In genomic region chr7:23758839-23759238, GRCh38 we compare ENCODE assay signal across 3 cellular contexts. TPM values are rescaled to one million over a fixed set of nuclear protein-coding genes. Genes with fewer than 3 reads are reported as not detected.
"Had no signal": no experiment of that assay in that cellular context is flagged by ENCODE, and none has a peak within 500 bp of the region (broad histone marks: within the 10 kb centered on the region; RNA-seq: fewer than 3 reads in every experiment).

No MANE protein-coding gene starts in this region.

RNA-seq across cellular contexts. Expression of gene STK31, which starts 48.8 kb away (rescaled TPM):
- total RNA-seq: left ventricle myocardium inferior had no signal
- polyA plus RNA-seq: immature natural killer cell; naive thymus-derived CD8-positive, alpha-beta T cell had no signal
